36 cellular contexts compared by ENCODE assay signal in genomic region chr2:3571284-3571683, GRCh38. TPM values are rescaled to one million over a fixed set of nuclear protein-coding genes. Genes with fewer than 3 reads are reported as not detected.
DNase-seq lines count a peak whose midpoint lies in the region; ATAC-seq, FAIRE-seq and TF ChIP-seq lines count a peak whose summit lies in the region.
"Had no signal": no experiment of that assay in that cellular context is flagged by ENCODE, and none has a peak within 500 bp of the region (broad histone marks: within the 10 kb centered on the region; RNA-seq: fewer than 3 reads in every experiment).

No MANE protein-coding gene starts in this region.

- no peak for TF ChIP-seq RAD21 in K562 (CRISPR knock-in tag; conservative IDR thresholded peaks at IDR 0.05 in 1 of 2, IDR thresholded peaks at IDR 0.05 in 1 of 2)

- H3K27ac ChIP-seq in K562 (ENCODE audit: extremely low read depth, low read depth, low read length), result no peak overlapping the region
- H3K27ac ChIP-seq: brain microvascular endothelial cell, GM23248, parathyroid adenoma, VCaP had no signal

- peaks cover 19% of the 10 kb centered on the region for H3K4me1 Mint-ChIP-seq in activated CD4-positive, alpha-beta T cell treated with anti-CD3 and anti-CD28 coated beads, Interleukin-2, amount 10 ng/mL, durations not matched to agents 7 days and 5 days
- peaks cover 11% of the 10 kb centered on the region for H3K4me1 Mint-ChIP-seq in activated CD4-positive, alpha-beta T cell treated with anti-CD3 and anti-CD28 coated beads, Interleukin-2, amount 10 ng/mL, durations not matched to agents 24 days and 14 days

- ATAC-seq in SK-N-SH treated with all-trans-retinoic acid at 6 μM for 48 hours, result peak; percentile 40
- ATAC-seq in K562, result no peak
- no peak for ATAC-seq in Right ventricle myocardium superior (ENCODE audit: poor library complexity)
- ATAC-seq: stimulated activated naive B cell treated with anti-CD40 and anti-IgM and Interleukin-4, amounts not matched to agents 10 μg/mL and 1 μg/mL and 100 μg/mL, for 72 hours had no signal

- peaks cover 7% of the 10 kb centered on the region; the same call in 2 of the 3 replicates for H3K36me3 ChIP-seq in K562 (ENCODE audit: control insufficient read depth, insufficient read depth, low read length)
- H3K36me3 ChIP-seq: brain microvascular endothelial cell had no signal

- no peak for FAIRE-seq in K562 (lab: Jason Lieb, UNC)
- FAIRE-seq: endometrium, frontal cortex had no signal

- no peak overlapping the region for H3K4me3 Mint-ChIP-seq in activated CD4-positive, alpha-beta T cell treated with anti-CD3 and anti-CD28 coated beads, Interleukin-2, amount 10 ng/mL, durations not matched to agents 7 days and 5 days
- no peak overlapping the region for H3K4me3 Mint-ChIP-seq in activated CD4-positive, alpha-beta T cell treated with anti-CD3 and anti-CD28 coated beads, Interleukin-2, amount 10 ng/mL, durations not matched to agents 24 days and 14 days
- H3K4me3 Mint-ChIP-seq: activated naive CD8-positive, alpha-beta T cell treated with anti-CD3 and anti-CD28 coated beads, Interleukin-2, amount 10 ng/mL, durations not matched to agents 7 days and 5 days; activated T-cell treated with anti-CD3 and anti-CD28 coated beads, Interleukin-2, amount 50 U/mL, for 24 hours; HFFc6; stimulated activated naive B cell treated with anti-CD40 and anti-IgM and Interleukin-4, amounts not matched to agents 10 μg/mL and 1 μg/mL and 100 μg/mL, for 72 hours had no signal

- TF ChIP-seq EP300 in K562 (IDR thresholded peaks at IDR 0.05; ENCODE audit: low read length), result no peak

- no peak overlapping the region for H3K9ac ChIP-seq in K562 (ENCODE audit: insufficient read depth in 1 of 2, low read depth in 2 of 2, low read length in 2 of 2)
- H3K9ac ChIP-seq: GM23248, parathyroid adenoma had no signal

- no peak for TF ChIP-seq POLR2A in K562 (conservative IDR thresholded peaks at IDR 0.05)

- H3K9me3 ChIP-seq in K562 (replicated peaks; ENCODE audit: control insufficient read depth, insufficient read depth, low read depth, low read length), result peaks cover 3% of the 10 kb centered on the region; the same call in 1 of the 2 replicates
- H3K9me3 ChIP-seq: MG63 had no signal

- no peaks in the 10 kb centered on the region for H3K9me3 Mint-ChIP-seq in activated CD4-positive, alpha-beta T cell treated with anti-CD3 and anti-CD28 coated beads, Interleukin-2, amount 10 ng/mL, durations not matched to agents 7 days and 5 days
- no peaks in the 10 kb centered on the region for H3K9me3 Mint-ChIP-seq in activated CD4-positive, alpha-beta T cell treated with anti-CD3 and anti-CD28 coated beads, Interleukin-2, amount 10 ng/mL, durations not matched to agents 24 days and 14 days
- H3K9me3 Mint-ChIP-seq: activated naive CD8-positive, alpha-beta T cell treated with anti-CD3 and anti-CD28 coated beads, Interleukin-2, amount 10 ng/mL, durations not matched to agents 7 days and 5 days; activated T-cell treated with anti-CD3 and anti-CD28 coated beads, Interleukin-2, amount 50 U/mL, for 24 hours; stimulated activated naive B cell treated with anti-CD40 and anti-IgM and Interleukin-4, amounts not matched to agents 10 μg/mL and 1 μg/mL and 100 μg/mL, for 72 hours had no signal

- POLR2A ChIA-PET in activated CD4-positive, alpha-beta T cell treated with anti-CD3 and anti-CD28 coated beads, Interleukin-2, amount 10 ng/mL, durations not matched to agents 7 days and 5 days (lab: Charles Lee), result no interaction called here
- POLR2A ChIA-PET in K562 (lab: Yijun Ruan, JAX), result no interaction called here

- no peak for TF ChIP-seq CTCF in K562 (IDR thresholded peaks at IDR 0.05 in 2 of 3, conservative IDR thresholded peaks at IDR 0.05 in 1 of 3; ENCODE audit: insufficient read depth in 2 of 3, low read depth in 1 of 3, low read length in 3 of 3)

- no peak overlapping the region for H3K4me3 ChIP-seq in K562
- H3K4me3 ChIP-seq: dorsolateral prefrontal cortex, GM23248, lung, MG63 had no signal

- H3K79me2 ChIP-seq in K562 (ENCODE audit: control insufficient read depth, insufficient read depth, low read length), result peaks cover 12% of the 10 kb centered on the region

- H3K9me1 ChIP-seq in K562 (ENCODE audit: control insufficient read depth, insufficient read depth, low read length), result no peaks in the 10 kb centered on the region

- H4K20me1 ChIP-seq in K562 (replicated peaks; ENCODE audit: control insufficient read depth, insufficient read depth, low read length), result peaks cover 7% of the 10 kb centered on the region

- CTCF ChIA-PET in activated CD4-positive, alpha-beta T cell treated with anti-CD3 and anti-CD28 coated beads, Interleukin-2, amount 10 ng/mL, durations not matched to agents 7 days and 5 days (lab: Charles Lee), result no interaction called here
- CTCF ChIA-PET in K562 (lab: Yijun Ruan, JAX; ENCODE audit: low intra/inter-chr PET ratio), result no interaction called here

- H3K27ac Mint-ChIP-seq in activated CD4-positive, alpha-beta T cell treated with anti-CD3 and anti-CD28 coated beads, Interleukin-2, amount 10 ng/mL, durations not matched to agents 7 days and 5 days, result peak overlapping the region; percentile 1
- H3K27ac Mint-ChIP-seq in activated CD4-positive, alpha-beta T cell treated with anti-CD3 and anti-CD28 coated beads, Interleukin-2, amount 10 ng/mL, durations not matched to agents 24 days and 14 days, result no peak overlapping the region
- H3K27ac Mint-ChIP-seq: activated naive CD8-positive, alpha-beta T cell treated with anti-CD3 and anti-CD28 coated beads, Interleukin-2, amount 10 ng/mL, durations not matched to agents 7 days and 5 days; activated T-cell treated with anti-CD3 and anti-CD28 coated beads, Interleukin-2, amount 50 U/mL, for 24 hours; CD4-positive, CD25-positive, alpha-beta regulatory T cell; HFFc6; stimulated activated naive B cell treated with anti-CD40 and anti-IgM and Interleukin-4, amounts not matched to agents 10 μg/mL and 1 μg/mL and 100 μg/mL, for 72 hours had no signal

- peaks cover 9% of the 10 kb centered on the region for H3K36me3 Mint-ChIP-seq in activated CD4-positive, alpha-beta T cell treated with anti-CD3 and anti-CD28 coated beads, Interleukin-2, amount 10 ng/mL, durations not matched to agents 7 days and 5 days (ENCODE audit: low read depth)
- H3K36me3 Mint-ChIP-seq in activated CD4-positive, alpha-beta T cell treated with anti-CD3 and anti-CD28 coated beads, Interleukin-2, amount 10 ng/mL, durations not matched to agents 24 days and 14 days (ENCODE audit: low read depth), result peaks cover 10% of the 10 kb centered on the region

- no peak for DNase-seq in activated CD4-positive, alpha-beta T cell treated with anti-CD3 and anti-CD28 coated beads, Interleukin-2, amount 10 ng/mL, durations not matched to agents 7 days and 5 days
- no peak for DNase-seq in activated CD4-positive, alpha-beta T cell treated with anti-CD3 and anti-CD28 coated beads, Interleukin-2, amount 10 ng/mL, durations not matched to agents 24 days and 14 days
- no peak for DNase-seq in K562 (ENCODE audit: extremely low read depth in 1 of 4, low spot score in 3 of 4)
- DNase-seq in Right ventricle myocardium superior, result no peak
- DNase-seq in GOT3 (lab: John Stamatoyannopoulos, UW), result no peak
- DNase-seq in amygdala (lab: John Stamatoyannopoulos, UW), result no peak
- DNase-seq in mucosa of gallbladder (ENCODE audit: low spot score), result no peak
- DNase-seq: 8988T; activated CD4-positive, alpha-beta T cell treated with anti-CD3 and anti-CD28 coated beads, Interleukin-2, amount 50 U/mL, for 1 hour; activated gamma-delta T cell treated with Interleukin-2 at 50 U/mL for 16 hours; activated naive CD8-positive, alpha-beta T cell treated with anti-CD3 and anti-CD28 coated beads, Interleukin-2, amount 10 ng/mL, durations not matched to agents 7 days and 5 days; activated T-cell treated with anti-CD3 and anti-CD28 coated beads, Interleukin-2, amount 50 U/mL, for 24 hours; brain microvascular endothelial cell; CD4-positive, CD25-positive, alpha-beta regulatory T cell; dorsolateral prefrontal cortex; GM23248; HFFc6; hippocampal formation; MG63; NCI-H1105 treated with DMSO at 0.1 percent for 48 hours; NCI-H187 treated with DMSO at 0.1 percent for 48 hours; NCI-H2171 treated with DMSO at 0.1 percent for 48 hours; retina; SHP77 treated with DMSO at 0.1 percent for 48 hours; stimulated activated naive B cell treated with anti-CD40 and anti-IgM and Interleukin-4, amounts not matched to agents 10 μg/mL and 1 μg/mL and 100 μg/mL, for 72 hours; substantia nigra; SW 1271; T-helper 9 cell had no signal

- in situ Hi-C loops in K562 (cut with MboI), result no loop called here

- intact Hi-C loops in activated CD4-positive, alpha-beta T cell treated with anti-CD3 and anti-CD28 coated beads, Interleukin-2, amount 10 ng/mL, durations not matched to agents 24 days and 14 days (cut with micrococcal nuclease), result loop anchor here (10.0 kb wide), 1 partner anchor 956 kb away; no protein-coding TSS in a partner anchor
- intact Hi-C loops in K562 (cut with micrococcal nuclease), result no loop called here
- intact Hi-C loops in Right ventricle myocardium superior (cut with DNase I), result no loop called here

- no peak overlapping the region for H3K4me2 ChIP-seq in K562 (ENCODE audit: insufficient read depth, low read length)

- 0 out of 2 replicates have a peak overlapping the region, but pooled peaks have one; percentile 9 for H2AFZ ChIP-seq in K562 (ENCODE audit: low read depth, low read length)
- H2AFZ ChIP-seq: GM23248, parathyroid adenoma had no signal

- 60% methylated on average over 8 of the region's 8 CpGs for WGBS in K562 (ENCODE audit: insufficient coverage, low coverage, missing lambda C conversion rate)

- no TSS peak for BruUV-seq in K562 (replicated peaks; lab: Mats Ljungman, UMichigan)

- H3K27me3 Mint-ChIP-seq in activated CD4-positive, alpha-beta T cell treated with anti-CD3 and anti-CD28 coated beads, Interleukin-2, amount 10 ng/mL, durations not matched to agents 7 days and 5 days, result no peaks in the 10 kb centered on the region
- no peaks in the 10 kb centered on the region for H3K27me3 Mint-ChIP-seq in activated CD4-positive, alpha-beta T cell treated with anti-CD3 and anti-CD28 coated beads, Interleukin-2, amount 10 ng/mL, durations not matched to agents 24 days and 14 days
- H3K27me3 Mint-ChIP-seq: activated naive CD8-positive, alpha-beta T cell treated with anti-CD3 and anti-CD28 coated beads, Interleukin-2, amount 10 ng/mL, durations not matched to agents 7 days and 5 days; activated T-cell treated with anti-CD3 and anti-CD28 coated beads, Interleukin-2, amount 50 U/mL, for 24 hours; CD4-positive, CD25-positive, alpha-beta regulatory T cell; stimulated activated naive B cell treated with anti-CD40 and anti-IgM and Interleukin-4, amounts not matched to agents 10 μg/mL and 1 μg/mL and 100 μg/mL, for 72 hours had no signal

- peaks cover 0 to 6% of the 10 kb centered on the region in 2 experiments; a peak in 2 of 5 replicates for H3K4me1 ChIP-seq in K562 (replicated peaks in 1 of 2; ENCODE audit: control insufficient read depth in 2 of 2, insufficient read depth in 2 of 2, low read length in 2 of 2)
- H3K4me1 ChIP-seq: parathyroid adenoma had no signal

- H3K27me3 ChIP-seq in K562 (ENCODE audit: control insufficient read depth in 2 of 2, insufficient read depth in 2 of 2, low read length in 2 of 2), result no peaks in the 10 kb centered on the region
- H3K27me3 ChIP-seq: brain microvascular endothelial cell, dorsolateral prefrontal cortex, MG63 had no signal

RNA-seq across cellular contexts. Expression of gene RPS7, which starts 3.8 kb away (rescaled TPM):
- 1,000 to 10,000 TPM; 1,311 to 1,331 TPM for total RNA-seq in activated CD4-positive, alpha-beta T cell treated with anti-CD3 and anti-CD28 coated beads, Interleukin-2, amount 10 ng/mL, durations not matched to agents 7 days and 5 days
- 1,768 and 1,784 TPM in 2 replicates for total RNA-seq in activated CD4-positive, alpha-beta T cell treated with anti-CD3 and anti-CD28 coated beads, Interleukin-2, amount 10 ng/mL, durations not matched to agents 24 days and 14 days
- 147 and 178 TPM in 2 replicates for total RNA-seq in K562 (2011; cell fraction: chromatin; rRNA removed; ENCODE audit: low replicate concordance)
- 248 and 275 TPM in 2 replicates for total RNA-seq in K562 (2011; cell fraction: nucleolus; rRNA removed)
- 393 and 713 TPM in 2 replicates for total RNA-seq in K562 (2011; cell fraction: nucleoplasm; rRNA removed)
- total RNA-seq in K562 (2014; rRNA removed) (2,103 and 2,507 TPM in 2 replicates), K562 (2014; rRNA removed; fragmentation: Illumina TruSeq; extraction: Trizol) (3,088 and 3,235 TPM in 2 replicates), K562 (2015; rRNA removed; fragmentation: Illumina TruSeq; extraction: Trizol) (4,033 and 4,169 TPM in 2 replicates), K562 (2021) (2,201 and 2,441 TPM in 2 replicates), Right ventricle myocardium superior (570 TPM), mucosa of gallbladder (690 TPM)
- polyA plus RNA-seq in K562 (2011; rRNA removed) (2,427 and 2,760 TPM in 2 replicates), K562 (2014; fragmentation: Illumina TruSeq; extraction: Trizol) (2,675 and 2,931 TPM in 2 replicates), K562 (2014; fragmentation: Nextera tagmentation; extraction: Ambion mirVana) (1,000 to 10,000 TPM; 2,718 to 3,051 TPM), K562 (2014; rRNA removed) (2,676 and 2,779 TPM in 2 replicates)
- 843 and 1,466 TPM in 2 replicates for polyA plus RNA-seq in K562 (2011; cell fraction: cytosol; rRNA removed)
- 522 and 963 TPM in 2 replicates for polyA plus RNA-seq in K562 (2011; cell fraction: nucleus; rRNA removed)
- polyA plus RNA-seq in K562 (2012), result 1,908 and 2,807 TPM in 2 replicates
- polyA minus RNA-seq in K562 (2011; rRNA and poly(A)+ RNA removed), result 462 and 473 TPM in 2 replicates
- polyA minus RNA-seq in K562 (2011; cell fraction: cytosol; rRNA and poly(A)+ RNA removed), result 394 and 466 TPM in 2 replicates
- 97.9 and 170 TPM in 2 replicates for polyA minus RNA-seq in K562 (2011; cell fraction: nucleus; rRNA and poly(A)+ RNA removed)

RNA-seq across cellular contexts. Expression of gene RNASEH1, which starts 13.2 kb away (rescaled TPM):
- 10 to 100 TPM; 18.7 to 26.0 TPM for total RNA-seq in activated CD4-positive, alpha-beta T cell treated with anti-CD3 and anti-CD28 coated beads, Interleukin-2, amount 10 ng/mL, durations not matched to agents 7 days and 5 days
- 27.8 and 29.8 TPM in 2 replicates for total RNA-seq in activated CD4-positive, alpha-beta T cell treated with anti-CD3 and anti-CD28 coated beads, Interleukin-2, amount 10 ng/mL, durations not matched to agents 24 days and 14 days
- total RNA-seq in K562 (2011; cell fraction: chromatin; rRNA removed; ENCODE audit: low replicate concordance), result 18.2 and 25.1 TPM in 2 replicates
- 21.2 and 21.8 TPM in 2 replicates for total RNA-seq in K562 (2011; cell fraction: nucleolus; rRNA removed)
- total RNA-seq in K562 (2011; cell fraction: nucleoplasm; rRNA removed), result 16.9 and 21.5 TPM in 2 replicates
- total RNA-seq in K562 (2014; rRNA removed) (46.5 and 46.8 TPM in 2 replicates), K562 (2014; rRNA removed; fragmentation: Illumina TruSeq; extraction: Trizol) (40.8 and 42.8 TPM in 2 replicates), K562 (2015; rRNA removed; fragmentation: Illumina TruSeq; extraction: Trizol) (47.1 and 47.5 TPM in 2 replicates), K562 (2021) (44.1 and 45.6 TPM in 2 replicates), Right ventricle myocardium superior (20.8 TPM), mucosa of gallbladder (14.9 TPM)
- polyA plus RNA-seq in K562 (2011; rRNA removed) (21.7 and 25.7 TPM in 2 replicates), K562 (2014; fragmentation: Illumina TruSeq; extraction: Trizol) (34.7 and 35.3 TPM in 2 replicates), K562 (2014; fragmentation: Nextera tagmentation; extraction: Ambion mirVana) (10 to 100 TPM; 27.5 to 32.7 TPM), K562 (2014; rRNA removed) (46.8 and 47.9 TPM in 2 replicates)
- polyA plus RNA-seq in K562 (2011; cell fraction: cytosol; rRNA removed), result 13.4 and 16.5 TPM in 2 replicates
- 19.4 and 20.6 TPM in 2 replicates for polyA plus RNA-seq in K562 (2011; cell fraction: nucleus; rRNA removed)
- polyA plus RNA-seq in K562 (2012), result 19.1 and 35.8 TPM in 2 replicates
- polyA minus RNA-seq in K562 (2011; rRNA and poly(A)+ RNA removed), result 20.3 and 20.5 TPM in 2 replicates
- 14.8 and 18.3 TPM in 2 replicates for polyA minus RNA-seq in K562 (2011; cell fraction: cytosol; rRNA and poly(A)+ RNA removed)
- 14.9 and 20.8 TPM in 2 replicates for polyA minus RNA-seq in K562 (2011; cell fraction: nucleus; rRNA and poly(A)+ RNA removed)

RNA-seq across cellular contexts. Expression of gene COLEC11, which starts 23.6 kb away (rescaled TPM):
- under 1 TPM in 1 of 2 experiments, not detected in 1; 0.35 TPM for total RNA-seq in activated CD4-positive, alpha-beta T cell treated with anti-CD3 and anti-CD28 coated beads, Interleukin-2, amount 10 ng/mL, durations not matched to agents 7 days and 5 days
- total RNA-seq in activated CD4-positive, alpha-beta T cell treated with anti-CD3 and anti-CD28 coated beads, Interleukin-2, amount 10 ng/mL, durations not matched to agents 24 days and 14 days, result 0.47 and 0.49 TPM in 2 replicates
- total RNA-seq in K562 (2011; cell fraction: chromatin; rRNA removed; ENCODE audit: low replicate concordance), result 2.0 and 3.4 TPM in 2 replicates
- 3.3 and 3.7 TPM in 2 replicates for total RNA-seq in K562 (2011; cell fraction: nucleolus; rRNA removed)
- total RNA-seq in K562 (2011; cell fraction: nucleoplasm; rRNA removed), result 3.4 and 3.7 TPM in 2 replicates
- total RNA-seq in K562 (2014; rRNA removed) (2.9 and 5.4 TPM in 2 replicates), K562 (2014; rRNA removed; fragmentation: Illumina TruSeq; extraction: Trizol) (0.67 and 0.98 TPM in 2 replicates), K562 (2015; rRNA removed; fragmentation: Illumina TruSeq; extraction: Trizol) (2.0 and 2.6 TPM in 2 replicates), K562 (2021) (2.9 and 4.3 TPM in 2 replicates), Right ventricle myocardium superior (2.9 TPM), mucosa of gallbladder (79.0 TPM)
- polyA plus RNA-seq in K562 (2011; rRNA removed) (0.93 and 1.6 TPM in 2 replicates), K562 (2014; fragmentation: Illumina TruSeq; extraction: Trizol) (1.8 and 3.2 TPM in 2 replicates), K562 (2014; fragmentation: Nextera tagmentation; extraction: Ambion mirVana) (under 1 TPM; 0.32 to 0.73 TPM), K562 (2014; rRNA removed) (3.3 and 4.3 TPM in 2 replicates)
- 1.6 and 4.7 TPM in 2 replicates for polyA plus RNA-seq in K562 (2011; cell fraction: cytosol; rRNA removed)
- 0.69 and 1.5 TPM in 2 replicates for polyA plus RNA-seq in K562 (2011; cell fraction: nucleus; rRNA removed)
- 3.8 and 6.7 TPM in 2 replicates for polyA plus RNA-seq in K562 (2012)
- polyA minus RNA-seq in K562 (2011; rRNA and poly(A)+ RNA removed), result 0.63 and 1.2 TPM in 2 replicates
- not detected in 2 replicates for polyA minus RNA-seq in K562 (2011; cell fraction: cytosol; rRNA and poly(A)+ RNA removed)
- 0.54 and 0.78 TPM in 2 replicates for polyA minus RNA-seq in K562 (2011; cell fraction: nucleus; rRNA and poly(A)+ RNA removed)
- total RNA-seq: CD4-positive, CD25-positive, alpha-beta regulatory T cell; chondrocyte; GM23248; HFFc6; skeletal muscle tissue had no signal
- polyA plus RNA-seq: CD4-positive, CD25-positive, alpha-beta regulatory T cell; GM23248 had no signal

RNA-seq across cellular contexts. Expression of gene ADI1, which starts 52.0 kb away (rescaled TPM):
- 10 to 100 TPM; 45.7 to 48.2 TPM for total RNA-seq in activated CD4-positive, alpha-beta T cell treated with anti-CD3 and anti-CD28 coated beads, Interleukin-2, amount 10 ng/mL, durations not matched to agents 7 days and 5 days
- 33.7 and 36.2 TPM in 2 replicates for total RNA-seq in activated CD4-positive, alpha-beta T cell treated with anti-CD3 and anti-CD28 coated beads, Interleukin-2, amount 10 ng/mL, durations not matched to agents 24 days and 14 days
- total RNA-seq in K562 (2011; cell fraction: chromatin; rRNA removed; ENCODE audit: low replicate concordance), result 8.2 and 11.8 TPM in 2 replicates
- 5.8 and 8.0 TPM in 2 replicates for total RNA-seq in K562 (2011; cell fraction: nucleolus; rRNA removed)
- total RNA-seq in K562 (2011; cell fraction: nucleoplasm; rRNA removed), result 12.0 and 24.3 TPM in 2 replicates
- 26.7 and 29.2 TPM in 2 replicates for total RNA-seq in K562 (2014; rRNA removed)
- 25.7 and 27.1 TPM in 2 replicates for total RNA-seq in K562 (2014; rRNA removed; fragmentation: Illumina TruSeq; extraction: Trizol)
- total RNA-seq in K562 (2015; rRNA removed; fragmentation: Illumina TruSeq; extraction: Trizol), result 48.0 and 51.0 TPM in 2 replicates
- total RNA-seq in K562 (2021), result 31.6 and 34.7 TPM in 2 replicates
- 17.6 and 23.6 TPM in 2 replicates for polyA plus RNA-seq in K562 (2011; rRNA removed)
- 12.7 and 15.2 TPM in 2 replicates for polyA plus RNA-seq in K562 (2011; cell fraction: cytosol; rRNA removed)
- polyA plus RNA-seq in K562 (2011; cell fraction: nucleus; rRNA removed), result 11.6 and 15.2 TPM in 2 replicates
- polyA plus RNA-seq in K562 (2012), result 33.2 and 37.1 TPM in 2 replicates
- 31.4 and 33.7 TPM in 2 replicates for polyA plus RNA-seq in K562 (2014; fragmentation: Illumina TruSeq; extraction: Trizol)
- polyA plus RNA-seq in K562 (2014; fragmentation: Nextera tagmentation; extraction: Ambion mirVana), result 1 to 10 TPM; 6.1 to 6.6 TPM
- polyA plus RNA-seq in K562 (2014; rRNA removed), result 20.6 and 21.6 TPM in 2 replicates
- 18.8 and 22.8 TPM in 2 replicates for polyA minus RNA-seq in K562 (2011; rRNA and poly(A)+ RNA removed)
- polyA minus RNA-seq in K562 (2011; cell fraction: cytosol; rRNA and poly(A)+ RNA removed), result 12.2 and 12.5 TPM in 2 replicates
- polyA minus RNA-seq in K562 (2011; cell fraction: nucleus; rRNA and poly(A)+ RNA removed), result 4.2 and 7.2 TPM in 2 replicates
- 141 TPM for total RNA-seq in Right ventricle myocardium superior
- total RNA-seq in mucosa of gallbladder, result 223 TPM

Comparison
In these comparisons a context has a peak if more than half of its experiments do, and no peak if none do; other contexts are left out.
1. RNA of gene COLEC11, which starts 23.6 kb away (total RNA-seq): 79.0 TPM in mucosa of gallbladder (single experiment); 0.67 to 5.4 TPM in K562, 2.9 TPM in Right ventricle myocardium superior (single experiment), 0.47 to 0.49 TPM in activated CD4-positive, alpha-beta T cell treated with anti-CD3 and anti-CD28 coated beads, Interleukin-2, amount 10 ng/mL, durations not matched to agents 24 days and 14 days and 0.35 TPM in activated CD4-positive, alpha-beta T cell treated with anti-CD3 and anti-CD28 coated beads, Interleukin-2, amount 10 ng/mL, durations not matched to agents 7 days and 5 days; every median in the first group is over 10 times any median in the second.